Comparison of ENCODE assay signal across 8 cellular contexts in the genomic region with DNA sequence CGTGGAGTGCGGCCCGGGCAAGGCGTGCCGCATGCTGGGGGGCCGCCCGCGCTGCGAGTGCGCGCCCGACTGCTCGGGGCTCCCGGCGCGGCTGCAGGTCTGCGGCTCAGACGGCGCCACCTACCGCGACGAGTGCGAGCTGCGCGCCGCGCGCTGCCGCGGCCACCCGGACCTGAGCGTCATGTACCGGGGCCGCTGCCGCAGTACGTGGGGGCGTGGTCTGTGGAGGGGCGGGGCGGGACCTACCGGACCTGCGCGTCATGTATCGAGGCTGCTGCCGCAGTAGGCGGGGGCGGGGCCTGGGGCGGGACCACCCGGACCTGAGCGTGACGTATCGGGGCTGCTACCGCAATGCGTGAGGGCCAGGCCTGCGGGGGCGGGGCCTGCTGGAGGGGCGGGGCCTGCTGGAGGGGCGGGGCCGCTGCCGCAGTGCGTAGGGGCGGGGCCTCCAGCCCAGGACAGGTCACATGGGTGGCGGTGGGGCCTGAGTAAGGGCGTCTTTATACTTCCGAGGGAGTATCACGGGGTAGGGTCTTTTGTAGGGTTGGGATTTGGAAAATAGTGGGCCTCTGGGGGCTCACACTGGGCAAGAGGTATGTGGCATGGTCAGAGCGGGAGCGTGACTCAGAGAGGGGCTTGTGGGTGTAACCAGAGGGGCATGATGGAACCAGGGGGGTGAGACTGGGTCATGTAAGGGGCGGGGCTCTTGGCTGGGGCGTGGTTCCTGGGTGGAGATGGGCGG. TPM values are rescaled to one million over a fixed set of nuclear protein-coding genes. Genes with fewer than 3 reads are reported as not detected.
A peak's percentile ranks its signal among the peaks of the same experiment; 100 is the strongest.
DNase-seq lines count a peak whose midpoint lies in the region; ATAC-seq and TF ChIP-seq lines count a peak whose summit lies in the region.

No MANE protein-coding gene starts in this region.

- H3K56ac ChIP-seq in IMR-90 (ENCODE audit: extremely low read depth, insufficient read depth, low read length) = no peak overlapping the region

- H3K4me1 ChIP-seq in IMR-90 (ENCODE audit: control insufficient read depth, insufficient read depth, low read length) (peaks cover 18% of the 10 kb centered on the region), OCI-LY3 (ENCODE audit: low read length) (peaks cover 9% of the 10 kb centered on the region), muscle layer of colon (ENCODE audit: insufficient read depth, low read length) (peaks cover 21% of the 10 kb centered on the region)

- in situ Hi-C loops in IMR-90 (cut with MboI; ENCODE audit: low sequenced_read_pairs) = no loop called here

- peak overlapping the region; percentile 66 for H3K4ac ChIP-seq in IMR-90 (ENCODE audit: low read depth, low read length)

- CTCF ChIA-PET in IMR-90 (lab: Yijun Ruan, JAX) = no interaction called here

- H2BK20ac ChIP-seq in IMR-90 (ENCODE audit: low read depth, low read length) = no peak overlapping the region; the same call in 1 of the 2 replicates

- peak; percentile 67 for ATAC-seq in GM21529 (IDR thresholded peaks at IDR 0.05; ENCODE audit: unreplicated experiment)
- ATAC-seq in IMR-90 (ENCODE audit: low read depth) = peak; percentile 84

- peak overlapping the region; percentile 38 for H4K91ac ChIP-seq in IMR-90 (ENCODE audit: insufficient read depth, low read depth, low read length)

- peak; percentile 40 for TF ChIP-seq RAD21 in IMR-90 (IDR thresholded peaks at IDR 0.05; ENCODE audit: low read length)

- no peak overlapping the region for H2AK5ac ChIP-seq in IMR-90 (ENCODE audit: low read depth, low read length)

- peak overlapping the region; percentile 96 for H4K5ac ChIP-seq in IMR-90 (ENCODE audit: low read depth, low read length)

- DNase-seq in DMS153 treated with DMSO at 0.1 percent for 48 hours (lab: John Stamatoyannopoulos, UW; ENCODE audit: unreplicated experiment) = peak; percentile 88
- DNase-seq in IMR-90 = peak; percentile 98
- DNase-seq in activated T-cell treated with anti-CD3 and anti-CD28 coated beads for 4 hours = peak; percentile 99
- peak; percentile 99 to 100 for DNase-seq in erythroblast (lab: John Stamatoyannopoulos, UW)
- peak; percentile 99 for DNase-seq in stimulated activated CD8-positive, alpha-beta memory T cell treated with anti-CD3 and anti-CD28 coated beads, Interleukin-7, amount 100 ng/mL, for 1 hour (ENCODE audit: low read depth in 2 of 2)

- H2AK9ac ChIP-seq in IMR-90 (replicated peaks; ENCODE audit: low read depth, low read length, poor library complexity) = peak overlapping the region; percentile 96

- no TSS peak for BruUV-seq in IMR-90 (replicated peaks; lab: Mats Ljungman, UMichigan)

- peaks cover 2% of the 10 kb centered on the region; the same call in 1 of the 2 replicates for H3K36me3 ChIP-seq in IMR-90 (ENCODE audit: control insufficient read depth, insufficient read depth, low read length)
- H3K36me3 ChIP-seq in OCI-LY3 (replicated peaks; ENCODE audit: low read depth, low read length) = no peaks in the 10 kb centered on the region
- H3K36me3 ChIP-seq in muscle layer of colon (ENCODE audit: insufficient read depth, low read length) = no peaks in the 10 kb centered on the region

- peak overlapping the region; percentile 86 for H2BK5ac ChIP-seq in IMR-90 (ENCODE audit: low read depth, low read length, poor library complexity, severe bottlenecking)

- H4K20me1 ChIP-seq in IMR-90 (ENCODE audit: insufficient read depth, low read length) (peaks cover 18% of the 10 kb centered on the region), OCI-LY3 (ENCODE audit: insufficient read depth, low read length) (peaks cover 3% of the 10 kb centered on the region; the same call in 1 of the 2 replicates)

- peak overlapping the region; percentile 95 for H3K27ac ChIP-seq in IMR-90 (ENCODE audit: insufficient read depth, low read length)
- H3K27ac ChIP-seq in OCI-LY3 (ENCODE audit: low read length) = peak overlapping the region; percentile 78
- peak overlapping the region; percentile 91 for H3K27ac ChIP-seq in muscle layer of colon (ENCODE audit: low read depth, low read length)

- peak overlapping the region; percentile 89 for H2AFZ ChIP-seq in IMR-90 (replicated peaks; ENCODE audit: low read length, poor library complexity)
- H2AFZ ChIP-seq in OCI-LY3 (ENCODE audit: low read depth, low read length) = peak overlapping the region; percentile 94; the same call in 1 of the 2 replicates

- no peak overlapping the region for H3K23ac ChIP-seq in IMR-90 (ENCODE audit: low read depth, low read length)

- H3K79me1 ChIP-seq in IMR-90 (ENCODE audit: low read depth in 1 of 2, low read length in 2 of 2) = peaks cover 13 to 51% of the 10 kb centered on the region in 2 experiments; a peak in 3 of 4 replicates

- intact Hi-C loops in IMR-90 (cut with micrococcal nuclease) = no loop called here

- dilution Hi-C loops in IMR-90 (cut with HindIII; ENCODE audit: low sequenced_read_pairs, unreplicated experiment) = no loop called here

- H3K9me1 ChIP-seq in IMR-90 (ENCODE audit: insufficient read depth, low read length) = peaks cover 12% of the 10 kb centered on the region

- H3K4me2 ChIP-seq in IMR-90 (ENCODE audit: low read depth, low read length) = peak overlapping the region; percentile 97
- peak overlapping the region; percentile 95 for H3K4me2 ChIP-seq in OCI-LY3 (ENCODE audit: low read length)

- H3K18ac ChIP-seq in IMR-90 (ENCODE audit: low read depth, low read length) = peak overlapping the region; percentile 96

- H3K9ac ChIP-seq in IMR-90 (ENCODE audit: low read depth, low read length) (peak overlapping the region; percentile 73), OCI-LY3 (ENCODE audit: low read length) (peak overlapping the region; percentile 96), muscle layer of colon (ENCODE audit: low read length) (no peak overlapping the region)

- peak overlapping the region; percentile 58; the same call in 1 of the 2 replicates for H2BK120ac ChIP-seq in IMR-90 (ENCODE audit: low read depth, low read length)

- POLR2A ChIA-PET in IMR-90 (lab: Charles Lee; ENCODE audit: unreplicated experiment) = interaction anchor here (0.8 kb wide), 1 partner anchor 182 kb away, joined by 22 read pairs; no protein-coding TSS in a partner anchor

- H4K8ac ChIP-seq in IMR-90 (ENCODE audit: low read depth in 2 of 2, low read length in 2 of 2) = peak overlapping the region; percentile 62 to 95; a peak in 3 of 4 replicates

- TF ChIP-seq POLR2A in IMR-90 (IDR thresholded peaks at IDR 0.05; ENCODE audit: low read depth, low read length) (peak; percentile 94), erythroblast (IDR thresholded peaks at IDR 0.05; ENCODE audit: low read length) (peak; percentile 44)

- H3K9me3 ChIP-seq in IMR-90 (ENCODE audit: control insufficient read depth, insufficient read depth, low read length) (no peaks in the 10 kb centered on the region), OCI-LY3 (ENCODE audit: insufficient read depth, low read length) (no peaks in the 10 kb centered on the region), muscle layer of colon (ENCODE audit: low read length) (no peaks in the 10 kb centered on the region)

- H2BK15ac ChIP-seq in IMR-90 (ENCODE audit: low read depth, low read length) = peak overlapping the region; percentile 38; the same call in 1 of the 3 replicates

- H3K4me3 ChIP-seq in IMR-90 (ENCODE audit: insufficient read depth, low read depth, low read length) = peak overlapping the region; percentile 72
- H3K4me3 ChIP-seq in OCI-LY3 (ENCODE audit: low read length) = peak overlapping the region; percentile 85
- peak overlapping the region; percentile 55 to 79 for H3K4me3 ChIP-seq in muscle layer of colon (ENCODE audit: low read depth in 1 of 2, low read length in 2 of 2)

- H3K14ac ChIP-seq in IMR-90 (replicated peaks; ENCODE audit: low read depth, low read length) = peak overlapping the region; percentile 10; the same call in 1 of the 2 replicates

- TF ChIP-seq CTCF in IMR-90 (conservative IDR thresholded peaks at IDR 0.05; ENCODE audit: low read depth, low read length) = peak; percentile 63
- peak; percentile 50 for TF ChIP-seq CTCF in OCI-LY3 (IDR thresholded peaks at IDR 0.05; ENCODE audit: low read depth, low read length)

- H3K27me3 ChIP-seq in IMR-90 (ENCODE audit: control insufficient read depth, insufficient read depth, low read length) = no peaks in the 10 kb centered on the region
- H3K27me3 ChIP-seq in OCI-LY3 (ENCODE audit: low read depth, low read length) = no peaks in the 10 kb centered on the region
- H3K27me3 ChIP-seq in muscle layer of colon (ENCODE audit: control insufficient read depth in 1 of 2, insufficient read depth in 2 of 2, low read length in 2 of 2) = peaks cover 0 to 6% of the 10 kb centered on the region in 2 donors

- peaks cover 9% of the 10 kb centered on the region for H3K79me2 ChIP-seq in OCI-LY3 (ENCODE audit: low read length)

- 0% methylated on average over 19 of the region's 70 CpGs; no CpG with 5 or more reads in 1 of the 2 experiments for WGBS in IMR-90 (ENCODE audit: extremely low coverage in 2 of 2, insufficient read length in 1 of 2), 2 experiments

TF ChIP-seq in IMR-90, 13 proteins besides CTCF, POLR2A, EP300 and RAD21 (continues in another document):
- TF ChIP-seq RCOR1 (IDR thresholded peaks at IDR 0.05; ENCODE audit: insufficient replicate concordance, low read length) (no peak), SMC3 (IDR thresholded peaks at IDR 0.05; ENCODE audit: low read depth, low read length) (peak; percentile 39), RFX5 (IDR thresholded peaks at IDR 0.05; ENCODE audit: low read depth, low read length) (no peak), MAFK (IDR thresholded peaks at IDR 0.05; ENCODE audit: low read depth, low read length) (no peak), CHD1 (IDR thresholded peaks at IDR 0.05; ENCODE audit: low read depth, low read length) (no peak)

RNA-seq across cellular contexts. Expression of a gene that starts 4.3 kb away (rescaled TPM):
- total RNA-seq in IMR-90 (2012; rRNA removed) = 32.3 and 39.4 TPM in 2 replicates
- 76.9 and 107 TPM in 2 replicates for polyA plus RNA-seq in IMR-90 (2012; rRNA removed)
- 42.3 and 113 TPM in 2 replicates for polyA plus RNA-seq in IMR-90 (2012; cell fraction: cytosol; rRNA removed)
- 262 and 579 TPM in 2 replicates for polyA plus RNA-seq in IMR-90 (2012; cell fraction: nucleus; rRNA removed; ENCODE audit: low replicate concordance)

RNA-seq across cellular contexts. Expression of a gene that starts 14.8 kb away (rescaled TPM):
- total RNA-seq in IMR-90 (2012; rRNA removed) = not detected in 2 replicates
- polyA plus RNA-seq in IMR-90 (2012; rRNA removed) = not detected in 2 replicates
- polyA plus RNA-seq in IMR-90 (2012; cell fraction: cytosol; rRNA removed) = not detected in 2 replicates
- not detected in 2 replicates for polyA plus RNA-seq in IMR-90 (2012; cell fraction: nucleus; rRNA removed; ENCODE audit: low replicate concordance)

RNA-seq across cellular contexts. Expression of a gene that starts 17.4 kb away (rescaled TPM):
- 7.0 and 8.6 TPM in 2 replicates for total RNA-seq in IMR-90 (2012; rRNA removed)
- polyA plus RNA-seq in IMR-90 (2012; rRNA removed) = 25.8 and 27.4 TPM in 2 replicates
- polyA plus RNA-seq in IMR-90 (2012; cell fraction: cytosol; rRNA removed) = 32.5 and 45.6 TPM in 2 replicates
- 38.8 and 87.7 TPM in 2 replicates for polyA plus RNA-seq in IMR-90 (2012; cell fraction: nucleus; rRNA removed; ENCODE audit: low replicate concordance)

RNA-seq across cellular contexts. Expression of a gene that starts 28.3 kb away (rescaled TPM):
- 2.2 TPM in 2 replicates for total RNA-seq in IMR-90 (2012; rRNA removed)
- polyA plus RNA-seq in IMR-90 (2012; rRNA removed) = 7.4 and 8.3 TPM in 2 replicates
- 7.9 and 11.3 TPM in 2 replicates for polyA plus RNA-seq in IMR-90 (2012; cell fraction: cytosol; rRNA removed)
- polyA plus RNA-seq in IMR-90 (2012; cell fraction: nucleus; rRNA removed; ENCODE audit: low replicate concordance) = 8.1 and 11.6 TPM in 2 replicates

RNA-seq across cellular contexts. Expression of a gene that starts 40.8 kb away (rescaled TPM):
- total RNA-seq in IMR-90 (2012; rRNA removed) = not detected in 2 replicates
- 0.14 and 0.24 TPM in 2 replicates for polyA plus RNA-seq in IMR-90 (2012; rRNA removed)
- polyA plus RNA-seq in IMR-90 (2012; cell fraction: cytosol; rRNA removed) = 0.21 and 0.22 TPM in 2 replicates
- polyA plus RNA-seq in IMR-90 (2012; cell fraction: nucleus; rRNA removed; ENCODE audit: low replicate concordance) = 0.40 and 2.1 TPM in 2 replicates

Comparison
In these comparisons a context has a peak if more than half of its experiments do, and no peak if none do; other contexts are left out.
1. Peak in every context shown above with its lines: DNase-seq, ATAC-seq, H3K4me3 ChIP-seq and H3K27ac ChIP-seq.